16 cellular contexts compared by ENCODE assay signal in the genomic region with DNA sequence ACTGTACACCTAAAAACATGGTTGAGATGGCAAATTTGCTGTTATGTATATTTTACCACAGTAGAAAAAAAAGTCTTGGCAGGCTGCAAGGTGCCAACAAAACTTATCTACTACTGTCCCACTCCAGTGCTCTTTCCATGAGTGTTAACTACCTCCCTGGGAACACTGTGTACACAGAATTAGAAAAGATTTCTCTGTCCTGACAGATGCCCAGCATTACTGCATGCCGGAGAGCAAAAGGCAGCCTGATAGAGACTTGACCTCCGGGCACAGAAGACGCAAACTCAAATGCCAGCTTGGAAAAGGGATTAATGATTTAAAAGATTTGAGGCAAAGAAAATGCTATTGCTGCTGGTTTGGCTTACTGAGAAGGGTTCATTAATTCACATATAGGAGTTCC.
DNase-seq lines count a peak whose midpoint lies in the region; ATAC-seq, FAIRE-seq and TF ChIP-seq lines count a peak whose summit lies in the region.
"Had no signal": no experiment of that assay in that cellular context is flagged by ENCODE, and none has a peak within 500 bp of the region (broad histone marks: within the 10 kb centered on the region; RNA-seq: fewer than 3 reads in every experiment).

No MANE protein-coding gene starts in this region.

- no peak overlapping the region for H3K27ac Mint-ChIP-seq in osteocyte (ENCODE audit: unreplicated experiment)
- H3K27ac Mint-ChIP-seq: CD4-positive, alpha-beta T cell had no signal

- no peaks in the 10 kb centered on the region for H3K9me3 Mint-ChIP-seq in osteocyte (ENCODE audit: unreplicated experiment)
- H3K9me3 Mint-ChIP-seq: CD4-positive, alpha-beta T cell had no signal

- ATAC-seq in Right ventricle myocardium inferior = peak; percentile 91
- peak; percentile 92 for ATAC-seq in left ventricle myocardium superior
- ATAC-seq in GM21381 (IDR thresholded peaks at IDR 0.05; ENCODE audit: unreplicated experiment) = no peak
- ATAC-seq: A549, GM12878 had no signal

- TF ChIP-seq CTCF in osteocyte (IDR thresholded peaks at IDR 0.05) = no peak
- no peak for TF ChIP-seq CTCF in foreskin fibroblast (IDR thresholded peaks at IDR 0.05; ENCODE audit: low read depth, low read length)
- no peak for TF ChIP-seq CTCF in D721Med (IDR thresholded peaks at IDR 0.05; ENCODE audit: insufficient read depth, missing control alignments)

- peaks cover 3% of the 10 kb centered on the region for H3K27me3 Mint-ChIP-seq in osteocyte (ENCODE audit: unreplicated experiment)

- H3K36me3 Mint-ChIP-seq in osteocyte (ENCODE audit: unreplicated experiment) = no peaks in the 10 kb centered on the region

- H3K4me3 ChIP-seq in foreskin fibroblast (ENCODE audit: low read depth in 1 of 2, low read length in 2 of 2) = no peak overlapping the region
- H3K4me3 ChIP-seq: A549, GM12878, GM23248, HAP-1 had no signal

- intact Hi-C loops in Right ventricle myocardium inferior (cut with DNase I) = loop anchor here (2.0 kb wide), 2 partner anchors 22 to 62 kb away; no protein-coding TSS in a partner anchor
- intact Hi-C loops in cardiac septum (cut with DNase I) = loop anchor here (5.0 kb wide), 1 partner anchor 65 kb away; no protein-coding TSS in a partner anchor
- intact Hi-C loops in left ventricle myocardium superior (cut with micrococcal nuclease) = no loop called here

- DNase-seq in Right ventricle myocardium inferior (ENCODE audit: missing footprints) (no peak), cardiac septum (ENCODE audit: low spot score) (no peak), left ventricle myocardium superior (no peak), osteocyte (ENCODE audit: extremely low spot score, unreplicated experiment) (peak; percentile 15), foreskin fibroblast (no peak), D721Med (ENCODE audit: insufficient read length, low spot score) (no peak)
- DNase-seq: AML-193; Caco-2; CD4-positive, alpha-beta T cell; DMS79 treated with DMSO at 0.1 percent for 48 hours; GF-D8; GM23248 had no signal

- no peak overlapping the region for H3K4me3 Mint-ChIP-seq in osteocyte (ENCODE audit: unreplicated experiment)
- H3K4me3 Mint-ChIP-seq: CD4-positive, alpha-beta T cell had no signal

- no peaks in the 10 kb centered on the region for H3K4me1 Mint-ChIP-seq in osteocyte (ENCODE audit: unreplicated experiment)

- FAIRE-seq in D721Med (lab: Jason Lieb, UNC) = no peak
- FAIRE-seq: A549, GM12878 had no signal
